Comparison of ENCODE assay signal across 29 cellular contexts in the genomic region with DNA sequence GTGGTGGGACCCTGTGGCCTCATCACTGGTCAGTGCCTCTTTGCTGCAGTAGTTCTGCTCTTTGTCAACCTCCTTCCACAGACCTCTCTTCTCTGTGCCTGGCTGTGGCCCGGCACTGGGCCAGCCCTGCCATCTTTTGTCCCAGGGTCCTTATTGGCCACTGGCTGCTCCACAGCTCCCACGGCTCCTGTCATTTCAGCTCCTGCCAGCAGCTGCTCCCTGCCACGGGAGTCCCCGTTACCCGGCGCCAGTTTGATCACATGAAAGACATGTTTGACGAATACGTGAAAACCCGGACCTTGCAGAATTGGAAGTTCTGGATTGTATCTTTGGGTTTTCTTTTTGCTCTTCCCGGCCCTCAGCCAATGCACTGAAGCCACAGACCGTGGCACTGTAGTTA. TPM values are rescaled to one million over a fixed set of nuclear protein-coding genes. Genes with fewer than 3 reads are reported as not detected.
"Had no signal": no experiment of that assay in that cellular context is flagged by ENCODE, and none has a peak within 500 bp of the region (broad histone marks: within the 10 kb centered on the region; RNA-seq: fewer than 3 reads in every experiment).

No MANE protein-coding gene starts in this region.

- H2AFZ ChIP-seq: hepatocyte, parathyroid adenoma had no signal

- H3K9me3 ChIP-seq: esophagus squamous epithelium, psoas muscle, right atrium auricular region, stomach, tibial artery, upper lobe of right lung had no signal

- DNase-seq: activated CD4-positive, alpha-beta memory T cell treated with anti-CD3 and anti-CD28 coated beads, Interleukin-2, amount 10 ng/mL, durations not matched to agents 7 days and 5 days; activated CD4-positive, alpha-beta T cell treated with anti-CD3 and anti-CD28 coated beads for 48 hours; activated CD8-positive, alpha-beta memory T cell treated with anti-CD3 and anti-CD28 coated beads, Interleukin-2, amount 50 U/mL, for 48 hours; activated naive CD8-positive, alpha-beta T cell treated with anti-CD3 and anti-CD28 coated beads, Interleukin-2, amount 50 U/mL, for 24 hours; activated T-cell treated with anti-CD3 and anti-CD28 coated beads, Interleukin-2, amount 50 U/mL, for 24 hours; dermis blood vessel endothelial cell; effector CD4-positive, alpha-beta T cell; esophagus squamous epithelium; foreskin melanocyte; glutamatergic neuron; left colon; naive B cell; psoas muscle; stimulated activated CD4-positive, alpha-beta T cell treated with anti-CD3 and anti-CD28 coated beads, Interleukin-1b, Interleukin-23, amount 100 ng/mL, for 48 hours; stimulated activated CD4-positive, alpha-beta T cell treated with anti-CD3 and anti-CD28 coated beads, Interleukin-4, amount 100 ng/mL, for 4 hours; stimulated activated CD8-positive, alpha-beta memory T cell treated with anti-CD3 and anti-CD28 coated beads, Interleukin-4, amount 100 ng/mL, for 48 hours; stomach; tibial artery; upper lobe of right lung had no signal

- H3K4me1 ChIP-seq: right atrium auricular region, stomach, tibial artery, upper lobe of right lung had no signal

- H3K27ac Mint-ChIP-seq: activated CD4-positive, alpha-beta memory T cell treated with anti-CD3 and anti-CD28 coated beads, Interleukin-2, amount 10 ng/mL, durations not matched to agents 7 days and 5 days; activated naive CD4-positive, alpha-beta T cell treated with anti-CD3 and anti-CD28 coated beads, Interleukin-2, amount 50 U/mL, for 24 hours; activated naive CD8-positive, alpha-beta T cell treated with anti-CD3 and anti-CD28 coated beads, Interleukin-2, amount 50 U/mL, for 24 hours; activated T-cell treated with anti-CD3 and anti-CD28 coated beads, Interleukin-2, amount 50 U/mL, for 24 hours; mesothelial cell of epicardium; stimulated activated memory B cell treated with anti-CD40 and anti-IgM and Interleukin-4, amounts not matched to agents 10 μg/mL and 1 μg/mL and 100 μg/mL, for 72 hours had no signal

- H3K36me3 Mint-ChIP-seq: activated naive CD4-positive, alpha-beta T cell treated with anti-CD3 and anti-CD28 coated beads, Interleukin-2, amount 50 U/mL, for 24 hours had no signal

- H3K27me3 Mint-ChIP-seq: activated CD4-positive, alpha-beta memory T cell treated with anti-CD3 and anti-CD28 coated beads, Interleukin-2, amount 10 ng/mL, durations not matched to agents 7 days and 5 days; activated naive CD4-positive, alpha-beta T cell treated with anti-CD3 and anti-CD28 coated beads, Interleukin-2, amount 50 U/mL, for 24 hours; activated naive CD8-positive, alpha-beta T cell treated with anti-CD3 and anti-CD28 coated beads, Interleukin-2, amount 50 U/mL, for 24 hours; activated T-cell treated with anti-CD3 and anti-CD28 coated beads, Interleukin-2, amount 50 U/mL, for 24 hours; naive B cell; stimulated activated memory B cell treated with anti-CD40 and anti-IgM and Interleukin-4, amounts not matched to agents 10 μg/mL and 1 μg/mL and 100 μg/mL, for 72 hours had no signal

- H3K4me3 Mint-ChIP-seq: activated CD4-positive, alpha-beta memory T cell treated with anti-CD3 and anti-CD28 coated beads, Interleukin-2, amount 10 ng/mL, durations not matched to agents 7 days and 5 days; activated naive CD4-positive, alpha-beta T cell treated with anti-CD3 and anti-CD28 coated beads, Interleukin-2, amount 50 U/mL, for 24 hours; activated naive CD8-positive, alpha-beta T cell treated with anti-CD3 and anti-CD28 coated beads, Interleukin-2, amount 50 U/mL, for 24 hours; activated T-cell treated with anti-CD3 and anti-CD28 coated beads, Interleukin-2, amount 50 U/mL, for 24 hours; mesothelial cell of epicardium; stimulated activated memory B cell treated with anti-CD40 and anti-IgM and Interleukin-4, amounts not matched to agents 10 μg/mL and 1 μg/mL and 100 μg/mL, for 72 hours had no signal

- H3K4me2 ChIP-seq: hepatocyte, smooth muscle cell had no signal

- H3K27ac ChIP-seq: epithelial cell of prostate, esophagus squamous epithelium, hepatocyte, psoas muscle, right atrium auricular region, stomach, tibial artery, upper lobe of right lung had no signal

- H3K79me2 ChIP-seq: hepatocyte had no signal

- H3K9me3 Mint-ChIP-seq: activated CD4-positive, alpha-beta memory T cell treated with anti-CD3 and anti-CD28 coated beads, Interleukin-2, amount 10 ng/mL, durations not matched to agents 7 days and 5 days; activated naive CD4-positive, alpha-beta T cell treated with anti-CD3 and anti-CD28 coated beads, Interleukin-2, amount 50 U/mL, for 24 hours; activated naive CD8-positive, alpha-beta T cell treated with anti-CD3 and anti-CD28 coated beads, Interleukin-2, amount 50 U/mL, for 24 hours; activated T-cell treated with anti-CD3 and anti-CD28 coated beads, Interleukin-2, amount 50 U/mL, for 24 hours; mesothelial cell of epicardium; naive B cell; stimulated activated memory B cell treated with anti-CD40 and anti-IgM and Interleukin-4, amounts not matched to agents 10 μg/mL and 1 μg/mL and 100 μg/mL, for 72 hours had no signal

- H3K4me3 ChIP-seq: esophagus squamous epithelium, hepatocyte, psoas muscle, right atrium auricular region, smooth muscle cell, stomach, tibial artery, upper lobe of right lung had no signal

- H3K4me1 Mint-ChIP-seq: activated CD4-positive, alpha-beta memory T cell treated with anti-CD3 and anti-CD28 coated beads, Interleukin-2, amount 10 ng/mL, durations not matched to agents 7 days and 5 days; activated naive CD4-positive, alpha-beta T cell treated with anti-CD3 and anti-CD28 coated beads, Interleukin-2, amount 50 U/mL, for 24 hours; activated naive CD8-positive, alpha-beta T cell treated with anti-CD3 and anti-CD28 coated beads, Interleukin-2, amount 50 U/mL, for 24 hours; mesothelial cell of epicardium; stimulated activated memory B cell treated with anti-CD40 and anti-IgM and Interleukin-4, amounts not matched to agents 10 μg/mL and 1 μg/mL and 100 μg/mL, for 72 hours had no signal

- H3K27me3 ChIP-seq: esophagus squamous epithelium, hepatocyte, right atrium auricular region, stomach, tibial artery, upper lobe of right lung had no signal

RNA-seq across cellular contexts. Expression of gene IL31, which starts 35.4 kb away (rescaled TPM):
- total RNA-seq: activated CD4-positive, alpha-beta memory T cell treated with anti-CD3 and anti-CD28 coated beads, Interleukin-2, amount 10 ng/mL, durations not matched to agents 7 days and 5 days; dermis blood vessel endothelial cell; esophagus squamous epithelium; hepatocyte; left colon; liver; mesothelial cell of epicardium; psoas muscle; right atrium auricular region; smooth muscle cell; stomach; T-helper 1 cell treated with Interleukin-12 subunit alpha and Interleukin-12 subunit beta and Interleukin-4 antibody, amounts not matched to agents 30 ng/mL and 1 ng/mL, for 36 hours; upper lobe of right lung had no signal

RNA-seq across cellular contexts. Expression of gene LRRC43, which starts 44.3 kb away (rescaled TPM):
- total RNA-seq: smooth muscle cell; T-helper 1 cell treated with Interleukin-12 subunit alpha and Interleukin-12 subunit beta and Interleukin-4 antibody, amounts not matched to agents 30 ng/mL and 1 ng/mL, for 36 hours; upper lobe of right lung had no signal
